ENCODE assay signal across 26 cellular contexts in genomic region chr1:94122201-94122970, GRCh38. TPM values are rescaled to one million over a fixed set of nuclear protein-coding genes. Genes with fewer than 3 reads are reported as not detected.
DNase-seq lines count a peak whose midpoint lies in the region; ATAC-seq, FAIRE-seq and TF ChIP-seq lines count a peak whose summit lies in the region.
"Had no signal": no experiment of that assay in that cellular context is flagged by ENCODE, and none has a peak within 500 bp of the region (broad histone marks: within the 10 kb centered on the region; RNA-seq: fewer than 3 reads in every experiment).

No MANE protein-coding gene starts in this region.

- no peaks in the 10 kb centered on the region for H3K9me3 ChIP-seq in aorta (ENCODE audit: control insufficient read depth, low read length)
- H3K9me3 ChIP-seq: gastroesophageal sphincter, spleen, thoracic aorta had no signal

- no peaks in the 10 kb centered on the region for H3K27me3 ChIP-seq in aorta (ENCODE audit: control insufficient read depth in 1 of 2, insufficient read depth in 2 of 2, low read length in 1 of 2)
- H3K27me3 ChIP-seq: gastroesophageal sphincter had no signal

- FAIRE-seq in HTR-8/SVneo (lab: Jason Lieb, UNC) = no peak
- FAIRE-seq: GM19239, kidney had no signal

- in situ Hi-C loops in astrocyte of the spinal cord (cut with HindIII; ENCODE audit: low sequenced_read_pairs) = no loop called here

- 77 to 79% methylated on average over 5 of the region's 5 CpGs for WGBS in aorta, 2 donors

- H3K27ac ChIP-seq in aorta (ENCODE audit: low read depth in 1 of 2, low read length in 2 of 2) = no peak overlapping the region
- H3K27ac ChIP-seq: 22Rv1, gastroesophageal sphincter, spleen, thoracic aorta, VCaP had no signal

- TF ChIP-seq CTCF in astrocyte of the spinal cord (IDR thresholded peaks at IDR 0.05; ENCODE audit: low read depth, low read length) = no peak

- H3K4me3 ChIP-seq in astrocyte of the spinal cord (ENCODE audit: low read depth, low read length) (no peak overlapping the region), aorta (ENCODE audit: low read length in 2 of 2) (no peak overlapping the region)
- H3K4me3 ChIP-seq: gastroesophageal sphincter, lung, spleen, thoracic aorta had no signal

- intact Hi-C loops in aorta (cut with DNase I) = no loop called here

- H3K36me3 ChIP-seq in aorta (ENCODE audit: control insufficient read depth in 1 of 2, insufficient read depth in 2 of 2, low read length in 1 of 2) = no peaks in the 10 kb centered on the region
- H3K36me3 ChIP-seq: gastroesophageal sphincter, spleen, thoracic aorta had no signal

- DNase-seq in DMS53 (lab: John Stamatoyannopoulos, UW) = peak; percentile 61
- no peak for DNase-seq in DMS53 treated with DMSO at 0.1 percent for 48 hours (lab: John Stamatoyannopoulos, UW; ENCODE audit: unreplicated experiment)
- peak; percentile 69 for DNase-seq in astrocyte of the spinal cord (ENCODE audit: low read depth, low spot score)
- peak; percentile 37 for DNase-seq in glomerular visceral epithelial cell (ENCODE audit: extremely low spot score)
- DNase-seq in aorta = no peak
- no peak for DNase-seq in medulla oblongata (ENCODE audit: extremely low spot score)
- no peak for DNase-seq in HTR-8/SVneo (ENCODE audit: insufficient read length, low spot score)
- no peak for DNase-seq in ecto neural progenitor cell (ENCODE audit: low spot score)
- DNase-seq: activated effector memory CD4-positive, alpha-beta T cell treated with anti-CD3 and anti-CD28 coated beads, Interleukin-2, amount 50 U/mL, for 16 hours; DND-41; erythroblast; kidney; NCI-H1105; NCI-H2081 treated with DMSO at 0.1 percent for 48 hours; spleen; stimulated activated CD4-positive, alpha-beta T cell treated with anti-CD3 and anti-CD28 coated beads, Interleukin-4, amount 100 ng/mL, for 1 hour; stimulated activated naive CD4-positive, alpha-beta T cell treated with Interleukin-2 at 50 U/mL for 16 hours; T-helper 17 cell had no signal

- no peak for ATAC-seq in aorta (ENCODE audit: low FRiP score)
- ATAC-seq: gastroesophageal sphincter, Panc1, T-helper 17 cell had no signal

- peaks cover 0 to 6% of the 10 kb centered on the region in 2 donors for H3K4me1 ChIP-seq in aorta (ENCODE audit: control insufficient read depth in 1 of 2, insufficient read depth in 2 of 2, low read length in 2 of 2)
- H3K4me1 ChIP-seq: gastroesophageal sphincter, spleen had no signal

RNA-seq across cellular contexts. Expression of gene ABCA4, which starts 1.4 kb away (rescaled TPM):
- total RNA-seq in aorta = under 1 TPM; 0.16 to 0.63 TPM
- under 1 TPM; 0.08 to 0.25 TPM for polyA plus RNA-seq in aorta
- total RNA-seq: NCI-H460, T-helper 17 cell had no signal

Comparison
In these comparisons a context has a peak if more than half of its experiments do, and no peak if none do; other contexts are left out.
1. DNase-seq: peak in DMS53 (single experiment), astrocyte of the spinal cord (single experiment) and glomerular visceral epithelial cell (single experiment); none in DMS53 treated with DMSO at 0.1 percent for 48 hours (single experiment), aorta (0 of 2), medulla oblongata (single experiment), HTR-8/SVneo (single experiment) and ecto neural progenitor cell (single experiment).